In genomic region chr17:45313419-45313771, GRCh38 we compare ENCODE assay signal across 11 cellular contexts. TPM values are rescaled to one million over a fixed set of nuclear protein-coding genes. Genes with fewer than 3 reads are reported as not detected.
A peak's percentile ranks its signal among the peaks of the same experiment; 100 is the strongest.
DNase-seq lines count a peak whose midpoint lies in the region; ATAC-seq, FAIRE-seq and TF ChIP-seq lines count a peak whose summit lies in the region.
"Had no signal": no experiment of that assay in that cellular context is flagged by ENCODE, and none has a peak within 500 bp of the region (broad histone marks: within the 10 kb centered on the region; RNA-seq: fewer than 3 reads in every experiment).

No MANE protein-coding gene starts in this region.

- peak overlapping the region; percentile 9 to 98 (median 94) for H3K27ac Mint-ChIP-seq in naive B cell

- DNase-seq in AG09309 (ENCODE audit: low read depth): no peak
- no peak for DNase-seq in GM19239 (ENCODE audit: insufficient read length, low spot score)
- no peak for DNase-seq in astrocyte of the cerebellum (ENCODE audit: low read depth)
- no peak for DNase-seq in naive B cell
- no peak for DNase-seq in NCI-H1092 (lab: John Stamatoyannopoulos, UW)
- no peak for DNase-seq in amniotic stem cell (lab: John Stamatoyannopoulos, UW)
- DNase-seq in Kasumi-1 (lab: John Stamatoyannopoulos, UW): no peak
- no peak for DNase-seq in pons (ENCODE audit: low spot score)
- DNase-seq: amygdala had no signal

- peaks cover 64 to 88% (median 77%) of the 10 kb centered on the region in 3 donors for H3K4me1 Mint-ChIP-seq in naive B cell

- in situ Hi-C loops in astrocyte of the cerebellum (cut with HindIII; ENCODE audit: low sequenced_read_pairs): loop anchor here (5.0 kb wide), 1 partner anchor 54 kb away; no protein-coding TSS in a partner anchor

- H3K4me3 ChIP-seq in AG09309 (ENCODE audit: control insufficient read depth, low read depth, low read length) (peak overlapping the region; percentile 23), astrocyte of the cerebellum (ENCODE audit: low read depth, low read length) (peak overlapping the region; percentile 96)
- H3K4me3 ChIP-seq: SJSA1 had no signal

- TF ChIP-seq CTCF in AG09309 (IDR thresholded peaks at IDR 0.05; ENCODE audit: control insufficient read depth, insufficient read depth, low read depth, low read length, missing control alignments): no peak
- TF ChIP-seq CTCF in astrocyte of the cerebellum (IDR thresholded peaks at IDR 0.05; ENCODE audit: low read depth, low read length, missing control alignments): no peak

- FAIRE-seq in GM19239 (lab: Jason Lieb, UNC): peak; percentile 40
- FAIRE-seq: G401.6 had no signal

- H3K4me3 Mint-ChIP-seq in naive B cell: peak overlapping the region; percentile 73 to 98 (median 88)

- peaks cover 0 to 12% of the 10 kb centered on the region in 2 donors for H3K36me3 Mint-ChIP-seq in naive B cell

- ATAC-seq in naive B cell (ENCODE audit: low read depth in 2 of 2): no peak

- no peaks in the 10 kb centered on the region for H3K27me3 Mint-ChIP-seq in naive B cell

- H3K9me3 Mint-ChIP-seq in naive B cell: no peaks in the 10 kb centered on the region

RNA-seq across cellular contexts. Expression of gene MAP3K14, which starts 3.4 kb away (rescaled TPM):
- 10 to 100 TPM; 13.3 to 38.9 (median 19.1) TPM for polyA plus RNA-seq in naive B cell (ENCODE audit: low read depth in 6 of 6)

RNA-seq across cellular contexts. Expression of gene SPATA32, which starts 51.5 kb away (rescaled TPM):
- polyA plus RNA-seq in naive B cell (ENCODE audit: low read depth in 6 of 6): 1 to 10 TPM in 1 of 6 donors, under 1 TPM in 4, not detected in 1; 0.16 to 4.6 (median 0.31) TPM
